ENCODE assay signal across 11 cellular contexts in genomic region chr2:144504191-144504590, GRCh38. TPM values are rescaled to one million over a fixed set of nuclear protein-coding genes. Genes with fewer than 3 reads are reported as not detected.
DNase-seq lines count a peak whose midpoint lies in the region; ATAC-seq and TF ChIP-seq lines count a peak whose summit lies in the region.
"Had no signal": no experiment of that assay in that cellular context is flagged by ENCODE, and none has a peak within 500 bp of the region (broad histone marks: within the 10 kb centered on the region; RNA-seq: fewer than 3 reads in every experiment).

No MANE protein-coding gene starts in this region.

- H3K36me3 ChIP-seq in adipocyte (ENCODE audit: control insufficient read depth, insufficient read depth, low read length, severe bottlenecking) (peaks cover 19% of the 10 kb centered on the region), heart right ventricle (peaks cover 0 to 52% (median 0%) of the 10 kb centered on the region in 9 donors)

- no peaks in the 10 kb centered on the region for H3K9me3 Mint-ChIP-seq in progenitor cell of endocrine pancreas (ENCODE audit: low read depth)

- H3K4me3 ChIP-seq in adipocyte (ENCODE audit: low read length), result peak overlapping the region; percentile 61
- H3K4me3 ChIP-seq in heart right ventricle, result peak overlapping the region in 4 of 10 donors; percentile 1 to 8 (median 4)

- peak overlapping the region; percentile 99 for H3K9ac ChIP-seq in adipocyte (ENCODE audit: low read length)

- H3K4me1 Mint-ChIP-seq in progenitor cell of endocrine pancreas (ENCODE audit: low read depth), result peaks cover 35% of the 10 kb centered on the region

- DNase-seq in Ammon's horn (ENCODE audit: low spot score) (peak; percentile 63), adipocyte (ENCODE audit: low read depth) (no peak), heart right ventricle (no peak), progenitor cell of endocrine pancreas (ENCODE audit: low spot score, unreplicated experiment) (no peak), ACHN (no peak), HPDE6-E6E7 (ENCODE audit: extremely low spot score) (no peak), GM13976 (ENCODE audit: low spot score) (no peak), GM19240 (ENCODE audit: insufficient read length, low spot score) (no peak)
- DNase-seq: activated gamma-delta T cell, occipital lobe, T-helper 1 cell had no signal

- intact Hi-C loops in heart right ventricle (cut with DNase I), result loop anchor here in 3 of 10 donors (5.0 to 10.0 kb wide), 2 partner anchors 47 to 49 kb away; no protein-coding TSS in a partner anchor

- WGBS in heart right ventricle, 2 donors, result 19 to 24% methylated on average over 4 of the region's 4 CpGs

- H3K4me1 ChIP-seq in adipocyte (ENCODE audit: control insufficient read depth, insufficient read depth, low read length) (peaks cover 88% of the 10 kb centered on the region), heart right ventricle (peaks cover 8 to 97% (median 75%) of the 10 kb centered on the region in 9 donors)

- peak; percentile 16 to 69 (median 27) for ATAC-seq in heart right ventricle

- TF ChIP-seq CTCF in heart right ventricle (IDR thresholded peaks at IDR 0.05), result peak in 3 of 9 donors; percentile 14 to 17 (median 14)
- TF ChIP-seq CTCF in progenitor cell of endocrine pancreas (IDR thresholded peaks at IDR 0.05; ENCODE audit: unreplicated experiment), result peak; percentile 16
- TF ChIP-seq CTCF in GM13976 (IDR thresholded peaks at IDR 0.05; ENCODE audit: borderline replicate concordance, control extremely low read depth, extremely low read depth, insufficient read depth, missing control alignments), result no peak

- H3K27me3 Mint-ChIP-seq in progenitor cell of endocrine pancreas, result peaks cover 74% of the 10 kb centered on the region

- no peaks in the 10 kb centered on the region for H3K27me3 ChIP-seq in adipocyte (replicated peaks; ENCODE audit: control insufficient read depth, insufficient read depth, low read length)
- H3K27me3 ChIP-seq in heart right ventricle, result no peaks in the 10 kb centered on the region

- H3K9me3 ChIP-seq in adipocyte (ENCODE audit: control insufficient read depth, low read length) (no peaks in the 10 kb centered on the region), heart right ventricle (no peaks in the 10 kb centered on the region)

- no peak overlapping the region for H3K4me3 Mint-ChIP-seq in progenitor cell of endocrine pancreas (ENCODE audit: low read depth)

- no peaks in the 10 kb centered on the region for H3K36me3 Mint-ChIP-seq in progenitor cell of endocrine pancreas (ENCODE audit: insufficient read depth)

- in situ Hi-C loops in ACHN (cut with HindIII; ENCODE audit: low pct_ligation_motif_present, low pct_unique_long_range_greater_than_20kb, low sequenced_read_pairs), result no loop called here
- in situ Hi-C loops in GM13976 (cut with MboI; ENCODE audit: low sequenced_read_pairs, unreplicated experiment), result no loop called here

- H3K27ac Mint-ChIP-seq in progenitor cell of endocrine pancreas, result no peak overlapping the region

- H3K27ac ChIP-seq in heart right ventricle, result peak overlapping the region; percentile 38 to 100 (median 98)

RNA-seq across cellular contexts. Expression of gene ZEB2, which starts 15.7 kb away (rescaled TPM):
- total RNA-seq in heart right ventricle, result 10 to 100 TPM; 68.7 to 99.5 (median 88.2) TPM
- 10 to 100 TPM; 17.2 to 26.0 TPM for polyA plus RNA-seq in heart right ventricle
- total RNA-seq in progenitor cell of endocrine pancreas, result 0.07 and 0.49 TPM in 2 replicates

Comparison
In these comparisons a context has a peak if more than half of its experiments do, and no peak if none do; other contexts are left out.
1. RNA of gene ZEB2, which starts 15.7 kb away (total RNA-seq): 68.7 to 99.5 TPM in heart right ventricle; 0.07 to 0.49 TPM in progenitor cell of endocrine pancreas; every median in the first group is over 10 times any median in the second.